In genomic region chr6:41494212-41495115, GRCh38 we compare ENCODE assay signal across 1 cellular context.
TF ChIP-seq lines count a peak whose summit lies in the region.

No MANE protein-coding gene starts in this region.

TF ChIP-seq in IMR-90, 13 proteins besides CTCF, POLR2A, EP300 and RAD21:
- TF ChIP-seq BHLHE40 (IDR thresholded peaks at IDR 0.05; ENCODE audit: low read depth, low read length) (no peak), RFX5 (IDR thresholded peaks at IDR 0.05; ENCODE audit: low read depth, low read length) (no peak), USF2 (IDR thresholded peaks at IDR 0.05; ENCODE audit: low read depth, low read length) (no peak), MXI1 (IDR thresholded peaks at IDR 0.05; ENCODE audit: borderline replicate concordance, low read depth, low read length) (no peak), ELK1 (IDR thresholded peaks at IDR 0.05; ENCODE audit: borderline replicate concordance, low read depth, low read length) (no peak), RCOR1 (IDR thresholded peaks at IDR 0.05; ENCODE audit: insufficient replicate concordance, low read length) (no peak), SMC3 (IDR thresholded peaks at IDR 0.05; ENCODE audit: low read depth, low read length) (no peak), CHD1 (IDR thresholded peaks at IDR 0.05; ENCODE audit: low read depth, low read length) (no peak)
